In genomic region chr2:177252808-177253531, GRCh38 we compare ENCODE assay signal across 10 cellular contexts. TPM values are rescaled to one million over a fixed set of nuclear protein-coding genes. Genes with fewer than 3 reads are reported as not detected.
A peak's percentile ranks its signal among the peaks of the same experiment; 100 is the strongest.
DNase-seq lines count a peak whose midpoint lies in the region; ATAC-seq, FAIRE-seq and TF ChIP-seq lines count a peak whose summit lies in the region.
"Had no signal": no experiment of that assay in that cellular context is flagged by ENCODE, and none has a peak within 500 bp of the region (broad histone marks: within the 10 kb centered on the region; RNA-seq: fewer than 3 reads in every experiment).

No MANE protein-coding gene starts in this region.

- no peaks in the 10 kb centered on the region for H3K9me3 Mint-ChIP-seq in activated naive CD4-positive, alpha-beta T cell treated with anti-CD3 and anti-CD28 coated beads, Interleukin-2, amount 10 ng/mL, durations not matched to agents 7 days and 5 days
- H3K9me3 Mint-ChIP-seq in activated naive CD8-positive, alpha-beta T cell treated with anti-CD3 and anti-CD28 coated beads for 36 hours, result peaks cover 6% of the 10 kb centered on the region
- no peaks in the 10 kb centered on the region for H3K9me3 Mint-ChIP-seq in type B pancreatic cell

- H3K4me3 Mint-ChIP-seq in activated naive CD4-positive, alpha-beta T cell treated with anti-CD3 and anti-CD28 coated beads, Interleukin-2, amount 10 ng/mL, durations not matched to agents 7 days and 5 days, result peak overlapping the region; percentile 19
- H3K4me3 Mint-ChIP-seq in activated naive CD8-positive, alpha-beta T cell treated with anti-CD3 and anti-CD28 coated beads for 36 hours, result peak overlapping the region; percentile 8
- peak overlapping the region; percentile 29 for H3K4me3 Mint-ChIP-seq in type B pancreatic cell
- H3K4me3 Mint-ChIP-seq: stimulated activated naive B cell treated with anti-CD40 and anti-IgM and Interleukin-4, amounts not matched to agents 10 μg/mL and 1 μg/mL and 100 μg/mL, for 72 hours had no signal

- peaks cover 100% of the 10 kb centered on the region for H4K20me1 ChIP-seq in HepG2 (ENCODE audit: insufficient read depth, low read length)

- TSS peak; percentile 1 for BruUV-seq in HepG2 (replicated peaks; lab: Mats Ljungman, UMichigan)

- no peak for TF ChIP-seq RAD21 in HepG2 (CRISPR knock-in tag; IDR thresholded peaks at IDR 0.05)

- TF ChIP-seq CTCF in HepG2 (CRISPR knock-in tag; IDR thresholded peaks at IDR 0.05) (no peak), type B pancreatic cell (conservative IDR thresholded peaks at IDR 0.05) (no peak)

- H2AFZ ChIP-seq in HepG2 (ENCODE audit: low read length), result no peak overlapping the region
- H2AFZ ChIP-seq: parathyroid adenoma had no signal

- ATAC-seq in HepG2 (peak; percentile 1; the same call in 1 of the 3 replicates), HG02588 (IDR thresholded peaks at IDR 0.05; ENCODE audit: unreplicated experiment) (no peak), HG03039 (IDR thresholded peaks at IDR 0.05; ENCODE audit: unreplicated experiment) (no peak)
- ATAC-seq: stimulated activated naive B cell treated with anti-CD40 and anti-IgM and Interleukin-4, amounts not matched to agents 10 μg/mL and 1 μg/mL and 100 μg/mL, for 72 hours had no signal

- H3K36me3 ChIP-seq in HepG2 (replicated peaks in 1 of 2; ENCODE audit: control insufficient read depth in 1 of 2, insufficient read depth in 2 of 2, low read length in 2 of 2), result peaks cover 15 to 61% of the 10 kb centered on the region in 2 experiments

- WGBS in HepG2 (ENCODE audit: low lambda C conversion rate), result 78% methylated on average over 5 of the region's 5 CpGs

- no peaks in the 10 kb centered on the region for H3K27me3 ChIP-seq in HepG2 (ENCODE audit: control insufficient read depth in 1 of 2, insufficient read depth in 2 of 2, low read length in 2 of 2)

- H3K9ac ChIP-seq in HepG2 (ENCODE audit: insufficient read depth, low read depth, low read length), result peak overlapping the region; percentile 9; the same call in 1 of the 2 replicates
- H3K9ac ChIP-seq: parathyroid adenoma had no signal

- POLR2A ChIA-PET in HepG2 (lab: Yijun Ruan, JAX), result interaction anchor here (0.8 to 8.5 kb wide), 6 partner anchors 8 to 139 kb away, joined by 3 to 96 read pairs (median 4); partner anchors contain the start of genes AGPS, HNRNPA3 and NFE2L2

- in situ Hi-C loops in HepG2 (cut with HindIII; ENCODE audit: extremely low pct_ligation_motif_present, low pct_unique_long_range_greater_than_20kb), result no loop called here

- DNase-seq in activated naive CD4-positive, alpha-beta T cell treated with anti-CD3 and anti-CD28 coated beads, Interleukin-2, amount 10 ng/mL, durations not matched to agents 7 days and 5 days, result no peak
- no peak for DNase-seq in activated naive CD4-positive, alpha-beta T cell treated with Interleukin-2 at 50 U/mL for 16 hours
- no peak for DNase-seq in activated naive CD8-positive, alpha-beta T cell treated with anti-CD3 and anti-CD28 coated beads for 36 hours
- DNase-seq in HepG2 (ENCODE audit: low spot score) (no peak), type B pancreatic cell (ENCODE audit: extremely low spot score, unreplicated experiment) (no peak), NCI-H1092 (lab: John Stamatoyannopoulos, UW) (no peak)
- DNase-seq: stimulated activated naive B cell treated with anti-CD40 and anti-IgM and Interleukin-4, amounts not matched to agents 10 μg/mL and 1 μg/mL and 100 μg/mL, for 72 hours had no signal

- peak; percentile 11 to 35; a peak in 1 of 4 replicates for TF ChIP-seq POLR2A in HepG2 (IDR thresholded peaks at IDR 0.05; ENCODE audit: insufficient read depth in 1 of 2, low read depth in 2 of 2, low read length in 2 of 2)

- peak overlapping the region; percentile 97 for H3K27ac Mint-ChIP-seq in activated naive CD4-positive, alpha-beta T cell treated with anti-CD3 and anti-CD28 coated beads, Interleukin-2, amount 10 ng/mL, durations not matched to agents 7 days and 5 days
- peak overlapping the region; percentile 89 for H3K27ac Mint-ChIP-seq in activated naive CD8-positive, alpha-beta T cell treated with anti-CD3 and anti-CD28 coated beads for 36 hours
- peak overlapping the region; percentile 98 for H3K27ac Mint-ChIP-seq in type B pancreatic cell
- H3K27ac Mint-ChIP-seq: stimulated activated naive B cell treated with anti-CD40 and anti-IgM and Interleukin-4, amounts not matched to agents 10 μg/mL and 1 μg/mL and 100 μg/mL, for 72 hours had no signal

- peaks cover 72% of the 10 kb centered on the region for H3K36me3 Mint-ChIP-seq in activated naive CD4-positive, alpha-beta T cell treated with anti-CD3 and anti-CD28 coated beads, Interleukin-2, amount 10 ng/mL, durations not matched to agents 7 days and 5 days
- H3K36me3 Mint-ChIP-seq in activated naive CD8-positive, alpha-beta T cell treated with anti-CD3 and anti-CD28 coated beads for 36 hours, result peaks cover 71% of the 10 kb centered on the region
- peaks cover 39% of the 10 kb centered on the region for H3K36me3 Mint-ChIP-seq in type B pancreatic cell

- H3K4me2 ChIP-seq in HepG2 (ENCODE audit: low read depth, low read length), result peak overlapping the region; percentile 58

- H3K79me2 ChIP-seq in HepG2 (ENCODE audit: insufficient read depth, low read length), result peaks cover 99% of the 10 kb centered on the region

- peak overlapping the region in 1 of 3 experiments; percentile 8; a peak in 2 of 6 replicates for H3K4me3 ChIP-seq in HepG2 (replicated peaks in 1 of 3; ENCODE audit: insufficient read depth in 1 of 3, low read depth in 2 of 3, low read length in 3 of 3)

- no peaks in the 10 kb centered on the region for H3K27me3 Mint-ChIP-seq in activated naive CD4-positive, alpha-beta T cell treated with anti-CD3 and anti-CD28 coated beads, Interleukin-2, amount 10 ng/mL, durations not matched to agents 7 days and 5 days
- H3K27me3 Mint-ChIP-seq in activated naive CD8-positive, alpha-beta T cell treated with anti-CD3 and anti-CD28 coated beads for 36 hours, result no peaks in the 10 kb centered on the region
- H3K27me3 Mint-ChIP-seq in type B pancreatic cell, result no peaks in the 10 kb centered on the region
- H3K27me3 Mint-ChIP-seq: stimulated activated naive B cell treated with anti-CD40 and anti-IgM and Interleukin-4, amounts not matched to agents 10 μg/mL and 1 μg/mL and 100 μg/mL, for 72 hours had no signal

- peaks cover 88% of the 10 kb centered on the region for H3K4me1 Mint-ChIP-seq in activated naive CD4-positive, alpha-beta T cell treated with anti-CD3 and anti-CD28 coated beads, Interleukin-2, amount 10 ng/mL, durations not matched to agents 7 days and 5 days
- peaks cover 80% of the 10 kb centered on the region for H3K4me1 Mint-ChIP-seq in activated naive CD8-positive, alpha-beta T cell treated with anti-CD3 and anti-CD28 coated beads for 36 hours
- peaks cover 52% of the 10 kb centered on the region for H3K4me1 Mint-ChIP-seq in type B pancreatic cell (ENCODE audit: unreplicated experiment)

- no peak for FAIRE-seq in HepG2 (lab: Jason Lieb, UNC)

- no peak for TF ChIP-seq EP300 in HepG2 (IDR thresholded peaks at IDR 0.05; ENCODE audit: low read depth in 2 of 2, low read length in 2 of 2)
- TF ChIP-seq EP300 in HepG2 (CRISPR knock-in tag; IDR thresholded peaks at IDR 0.05; ENCODE audit: borderline replicate concordance), result no peak

- intact Hi-C loops in HepG2 (cut with micrococcal nuclease; ENCODE audit: unreplicated experiment), result no loop called here

- peaks cover 94% of the 10 kb centered on the region for H3K4me1 ChIP-seq in HepG2 (ENCODE audit: insufficient read depth, low read length)

- H3K27ac ChIP-seq in HepG2 (ENCODE audit: extremely low read length, insufficient read depth, low read length), result peak overlapping the region; percentile 50
- H3K27ac ChIP-seq: parathyroid adenoma had no signal

- CTCF ChIA-PET in activated naive CD4-positive, alpha-beta T cell treated with anti-CD3 and anti-CD28 coated beads, Interleukin-2, amount 10 ng/mL, durations not matched to agents 7 days and 5 days (lab: Charles Lee), result interaction anchor here (0.9 to 1.8 kb wide), 3 partner anchors 10 to 88 kb away, joined by 3 to 5 read pairs (median 3); no protein-coding TSS in a partner anchor
- CTCF ChIA-PET in HepG2 (lab: Yijun Ruan, JAX; ENCODE audit: low intra/inter-chr PET ratio, low total read pairs), result no interaction called here

- H3K9me3 ChIP-seq in HepG2 (ENCODE audit: low read length), result no peaks in the 10 kb centered on the region

RNA-seq across cellular contexts. Expression of gene NFE2L2, which starts 11.6 kb away (rescaled TPM):
- total RNA-seq in activated naive CD8-positive, alpha-beta T cell treated with anti-CD3 and anti-CD28 coated beads for 36 hours, result 10 to 100 TPM; 68.3 to 70.3 TPM
- total RNA-seq in HepG2 (2016; rRNA removed; fragmentation: Illumina TruSeq; extraction: Trizol), result 84.6 and 136 TPM in 2 replicates
- 93.0 and 99.3 TPM in 2 replicates for total RNA-seq in HepG2 (2016; cell fraction: cytosol; rRNA removed; fragmentation: Illumina TruSeq; extraction: Trizol; ENCODE audit: low read depth)
- total RNA-seq in HepG2 (2016; cell fraction: insoluble cytoplasmic fraction; rRNA removed; fragmentation: Illumina TruSeq; extraction: Trizol), result 80.6 and 139 TPM in 2 replicates
- 85.8 and 94.3 TPM in 2 replicates for total RNA-seq in HepG2 (2016; cell fraction: membrane; rRNA removed; fragmentation: Illumina TruSeq; extraction: Trizol)
- 92.5 and 95.6 TPM in 2 replicates for total RNA-seq in HepG2 (2016; cell fraction: nucleus; rRNA removed; fragmentation: Illumina TruSeq; extraction: Trizol)
- polyA plus RNA-seq in HepG2 (2011; rRNA removed), result 138 and 215 TPM in 2 replicates
- polyA plus RNA-seq in HepG2 (2011; cell fraction: cytosol; rRNA removed), result 94.2 and 119 TPM in 2 replicates
- polyA plus RNA-seq in HepG2 (2011; cell fraction: nucleus; rRNA removed), result 66.9 and 70.1 TPM in 2 replicates
- 104 and 115 TPM in 2 replicates for polyA plus RNA-seq in HepG2 (2012)
- 17.6 and 20.3 TPM in 2 replicates for polyA plus RNA-seq in HepG2 (2016; cell fraction: cytosol; fragmentation: Illumina TruSeq; extraction: Trizol; ENCODE audit: low read depth)
- polyA plus RNA-seq in HepG2 (2016; cell fraction: insoluble cytoplasmic fraction; fragmentation: Illumina TruSeq; extraction: Trizol; ENCODE audit: low read depth), result 211 and 217 TPM in 2 replicates
- polyA plus RNA-seq in HepG2 (2016; cell fraction: membrane; fragmentation: Illumina TruSeq; extraction: Trizol; ENCODE audit: low read depth), result 41.9 and 49.1 TPM in 2 replicates
- 168 and 175 TPM in 2 replicates for polyA plus RNA-seq in HepG2 (2016; cell fraction: nucleus; fragmentation: Illumina TruSeq; extraction: Trizol; ENCODE audit: insufficient read depth, low read depth)
- 157 and 264 TPM in 2 replicates for polyA minus RNA-seq in HepG2 (2011; rRNA and poly(A)+ RNA removed; ENCODE audit: low replicate concordance)
- polyA minus RNA-seq in HepG2 (2011; cell fraction: cytosol; rRNA and poly(A)+ RNA removed), result 128 and 137 TPM in 2 replicates
- 140 and 141 TPM in 2 replicates for polyA minus RNA-seq in HepG2 (2011; cell fraction: nucleus; rRNA and poly(A)+ RNA removed)
- 74.7 and 95.0 TPM in 2 replicates for total RNA-seq in type B pancreatic cell (ENCODE audit: low replicate concordance)

RNA-seq across cellular contexts. Expression of gene HNRNPA3, which starts 40.4 kb away (rescaled TPM):
- total RNA-seq in activated naive CD8-positive, alpha-beta T cell treated with anti-CD3 and anti-CD28 coated beads for 36 hours, result 100 to 1,000 TPM; 253 to 254 TPM
- total RNA-seq in HepG2 (2016; rRNA removed; fragmentation: Illumina TruSeq; extraction: Trizol), result 97.7 and 164 TPM in 2 replicates
- 14.2 and 15.3 TPM in 2 replicates for total RNA-seq in HepG2 (2016; cell fraction: cytosol; rRNA removed; fragmentation: Illumina TruSeq; extraction: Trizol; ENCODE audit: low read depth)
- 105 and 171 TPM in 2 replicates for total RNA-seq in HepG2 (2016; cell fraction: insoluble cytoplasmic fraction; rRNA removed; fragmentation: Illumina TruSeq; extraction: Trizol)
- total RNA-seq in HepG2 (2016; cell fraction: membrane; rRNA removed; fragmentation: Illumina TruSeq; extraction: Trizol), result 84.7 and 87.9 TPM in 2 replicates
- 152 and 163 TPM in 2 replicates for total RNA-seq in HepG2 (2016; cell fraction: nucleus; rRNA removed; fragmentation: Illumina TruSeq; extraction: Trizol)
- polyA plus RNA-seq in HepG2 (2011; rRNA removed), result 52.3 and 73.3 TPM in 2 replicates
- polyA plus RNA-seq in HepG2 (2011; cell fraction: cytosol; rRNA removed), result 28.9 and 35.7 TPM in 2 replicates
- polyA plus RNA-seq in HepG2 (2011; cell fraction: nucleus; rRNA removed), result 80.5 and 102 TPM in 2 replicates
- 166 and 486 TPM in 2 replicates for polyA plus RNA-seq in HepG2 (2012)
- 36.5 and 45.0 TPM in 2 replicates for polyA plus RNA-seq in HepG2 (2016; cell fraction: cytosol; fragmentation: Illumina TruSeq; extraction: Trizol; ENCODE audit: low read depth)
- 1,088 and 1,120 TPM in 2 replicates for polyA plus RNA-seq in HepG2 (2016; cell fraction: insoluble cytoplasmic fraction; fragmentation: Illumina TruSeq; extraction: Trizol; ENCODE audit: low read depth)
- 139 and 151 TPM in 2 replicates for polyA plus RNA-seq in HepG2 (2016; cell fraction: membrane; fragmentation: Illumina TruSeq; extraction: Trizol; ENCODE audit: low read depth)
- 525 and 575 TPM in 2 replicates for polyA plus RNA-seq in HepG2 (2016; cell fraction: nucleus; fragmentation: Illumina TruSeq; extraction: Trizol; ENCODE audit: insufficient read depth, low read depth)
- polyA minus RNA-seq in HepG2 (2011; rRNA and poly(A)+ RNA removed; ENCODE audit: low replicate concordance), result 11.2 and 12.3 TPM in 2 replicates
- polyA minus RNA-seq in HepG2 (2011; cell fraction: cytosol; rRNA and poly(A)+ RNA removed), result 34.8 and 38.9 TPM in 2 replicates
- 205 and 222 TPM in 2 replicates for polyA minus RNA-seq in HepG2 (2011; cell fraction: nucleus; rRNA and poly(A)+ RNA removed)
- total RNA-seq in type B pancreatic cell (ENCODE audit: low replicate concordance), result 203 and 304 TPM in 2 replicates
